Comparison of ENCODE assay signal across 20 cellular contexts in the genomic region with DNA sequence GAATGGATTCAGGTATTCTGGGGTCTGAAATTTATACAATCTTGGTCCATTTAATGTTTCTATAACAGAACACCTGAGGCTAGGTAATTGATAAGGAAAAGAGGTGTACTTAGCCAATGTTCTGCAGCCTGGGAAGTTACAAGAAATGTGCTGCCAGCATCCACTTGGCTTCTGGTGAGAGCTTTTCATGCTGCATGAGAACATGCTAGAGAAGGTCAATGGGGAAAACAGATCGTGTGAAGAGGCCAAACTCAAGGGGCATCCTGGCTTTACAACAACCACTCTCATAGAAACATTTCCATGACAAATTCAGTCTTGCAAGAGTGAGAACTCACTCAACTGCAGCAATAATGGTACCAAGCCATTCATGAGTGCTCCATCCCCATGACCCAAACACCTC. TPM values are rescaled to one million over a fixed set of nuclear protein-coding genes. Genes with fewer than 3 reads are reported as not detected.
"Had no signal": no experiment of that assay in that cellular context is flagged by ENCODE, and none has a peak within 500 bp of the region (broad histone marks: within the 10 kb centered on the region; RNA-seq: fewer than 3 reads in every experiment).

No MANE protein-coding gene starts in this region.

- H3K27me3 ChIP-seq: esophagus muscularis mucosa, tibial nerve had no signal

- H3K27ac ChIP-seq: esophagus muscularis mucosa, SK-N-MC, tibial nerve had no signal

- ATAC-seq: left ventricle myocardium superior, right cardiac atrium, WTC11 had no signal

- DNase-seq: amniotic stem cell; caudate nucleus; hippocampal formation; left ventricle myocardium superior; nephron progenitor cell; right cardiac atrium; stimulated activated CD4-positive, alpha-beta T cell treated with anti-CD3 and anti-CD28 coated beads, Interleukin-4, amount 100 ng/mL, for 24 hours; stimulated activated naive CD4-positive, alpha-beta T cell had no signal

- H3K4me1 ChIP-seq: tibial nerve had no signal

- H3K4me3 ChIP-seq: esophagus muscularis mucosa, SK-N-MC, skin epidermis, tibial nerve had no signal

- H3K9me3 ChIP-seq: esophagus muscularis mucosa, tibial nerve had no signal

- H3K36me3 ChIP-seq: esophagus muscularis mucosa, tibial nerve had no signal

RNA-seq across cellular contexts. Expression of gene IL22RA2, which starts 16.8 kb away (rescaled TPM):
- total RNA-seq: activated CD8-positive, alpha-beta memory T cell treated with anti-CD3 and anti-CD28 coated beads for 36 hours; esophagus muscularis mucosa; glomerular endothelial cell; kidney epithelial cell; left ventricle myocardium superior; mesenteric fat pad; omental fat pad; progenitor cell of endocrine pancreas; subcutaneous adipose tissue; tibial nerve; WTC11 had no signal
